ENCODE assay signal across 5 cellular contexts in genomic region chr20:41735949-41736348, GRCh38.
"Had no signal": no experiment of that assay in that cellular context is flagged by ENCODE, and none has a peak within 500 bp of the region (broad histone marks: within the 10 kb centered on the region; RNA-seq: fewer than 3 reads in every experiment).

No MANE protein-coding gene starts in this region.

- H3K9ac ChIP-seq: KMS-11 had no signal

- H3K4me2 ChIP-seq: KMS-11 had no signal

- DNase-seq: IMR-90, KBM-7, KG1 had no signal

- H3K27ac ChIP-seq: HL-60, KMS-11 had no signal
